33 cellular contexts compared by ENCODE assay signal in genomic region chrX:55336176-55336575, GRCh38.
"Had no signal": no experiment of that assay in that cellular context is flagged by ENCODE, and none has a peak within 500 bp of the region (broad histone marks: within the 10 kb centered on the region; RNA-seq: fewer than 3 reads in every experiment).

No MANE protein-coding gene starts in this region.

- H3K4me3 ChIP-seq: MG63 had no signal

- DNase-seq: Karpas-422, Kasumi-1, MG63, MM.1S, MV-4-11, NCI-H1048, NCI-H1092, NCI-H1092 treated with DMSO at 0.1 percent for 48 hours, NCI-H1105, NCI-H1105 treated with DMSO at 0.1 percent for 48 hours, NCI-H1417, NCI-H1417 treated with DMSO at 0.1 percent for 48 hours, NCI-H1436, NCI-H1436 treated with DMSO at 0.1 percent for 48 hours, NCI-H146, NCI-H1694, NCI-H1694 treated with DMSO at 0.1 percent for 48 hours, NCI-H187, NCI-H187 treated with DMSO at 0.1 percent for 48 hours, NCI-H1930, NCI-H2029, NCI-H2029 treated with DMSO at 0.1 percent for 48 hours, NCI-H2081, NCI-H2081 treated with DMSO at 0.1 percent for 48 hours, NCI-H2107, NCI-H2171, NCI-H2171 treated with DMSO at 0.1 percent for 48 hours, NCI-H2227 treated with DMSO at 0.1 percent for 48 hours, NCI-H226, NCI-H345, NCI-H446, NCI-H446 treated with DMSO at 0.1 percent for 48 hours, NCI-H510A had no signal

- H3K36me3 ChIP-seq: MG63 had no signal

- H3K27me3 ChIP-seq: MG63 had no signal
